33 cellular contexts compared by ENCODE assay signal in genomic region chr18:70643812-70644211, GRCh38.
DNase-seq lines count a peak whose midpoint lies in the region; ATAC-seq, FAIRE-seq and TF ChIP-seq lines count a peak whose summit lies in the region.
"Had no signal": no experiment of that assay in that cellular context is flagged by ENCODE, and none has a peak within 500 bp of the region (broad histone marks: within the 10 kb centered on the region; RNA-seq: fewer than 3 reads in every experiment).

No MANE protein-coding gene starts in this region.

- no peaks in the 10 kb centered on the region for H3K27me3 ChIP-seq in OCI-LY1 (ENCODE audit: insufficient read depth, low read length)
- no peaks in the 10 kb centered on the region for H3K27me3 ChIP-seq in esophagus squamous epithelium
- H3K27me3 ChIP-seq in MM.1S (replicated peaks; ENCODE audit: insufficient read depth, low read length), result no peaks in the 10 kb centered on the region
- H3K27me3 ChIP-seq: BE2C; BLaER1; BLaER1 treated with 17β-estradiol and CSF1 and Interleukin-3, amounts not matched to agents 10 nM and 100 nM had no signal

- H3K9me2 ChIP-seq in OCI-LY1 (ENCODE audit: low read depth, low read length) (no peaks in the 10 kb centered on the region), MM.1S (replicated peaks; ENCODE audit: insufficient read depth, low read length) (no peaks in the 10 kb centered on the region)

- no peaks in the 10 kb centered on the region for H4K20me1 ChIP-seq in OCI-LY1 (ENCODE audit: insufficient read depth, low read length)
- H4K20me1 ChIP-seq in MM.1S (ENCODE audit: insufficient read depth, low read length), result no peaks in the 10 kb centered on the region
- H4K20me1 ChIP-seq: BLaER1; BLaER1 treated with 17β-estradiol and CSF1 and Interleukin-3, amounts not matched to agents 10 nM and 100 nM had no signal

- POLR2A ChIA-PET in WTC11 (lab: Charles Lee), result no interaction called here
- POLR2A ChIA-PET in activated CD8-positive, alpha-beta T cell treated with anti-CD3 and anti-CD28 coated beads for 36 hours (lab: Charles Lee), result no interaction called here

- peaks cover 82% of the 10 kb centered on the region for H3K9me3 Mint-ChIP-seq in WTC11
- peaks cover 7% of the 10 kb centered on the region for H3K9me3 Mint-ChIP-seq in activated CD8-positive, alpha-beta T cell treated with anti-CD3 and anti-CD28 coated beads for 36 hours

- DNase-seq in WTC11 (ENCODE audit: low spot score) (no peak), frontal cortex (ENCODE audit: low spot score in 2 of 2) (no peak), medulla oblongata (ENCODE audit: extremely low spot score) (no peak), esophagus squamous epithelium (lab: John Stamatoyannopoulos, UW) (no peak), MM.1S (no peak)
- no peak for DNase-seq in activated CD8-positive, alpha-beta T cell treated with anti-CD3 and anti-CD28 coated beads for 36 hours
- DNase-seq: 8988T; ACHN; AML-193; BE2C; Caco-2; Calu3; CD4-positive, alpha-beta memory T cell; CD4-positive, alpha-beta T cell; CD4-positive, CD25-positive, alpha-beta regulatory T cell; CD8-positive, alpha-beta memory T cell; CD8-positive, alpha-beta T cell; DMS 273 treated with DMSO at 0.1 percent for 48 hours; DMS153; DMS53; DMS79; DMS79 treated with DMSO at 0.1 percent for 48 hours; DND-41; EL had no signal

- TF ChIP-seq POLR2A in esophagus squamous epithelium (IDR thresholded peaks at IDR 0.05), result no peak

- H3K9ac ChIP-seq in OCI-LY1 (ENCODE audit: low read length), result no peak overlapping the region; the same call in 1 of the 2 replicates
- H3K9ac ChIP-seq in MM.1S (ENCODE audit: low read length), result no peak overlapping the region
- H3K9ac ChIP-seq: BLaER1; BLaER1 treated with 17β-estradiol and CSF1 and Interleukin-3, amounts not matched to agents 10 nM and 100 nM had no signal

- CTCF ChIA-PET in WTC11 (lab: Charles Lee), result no interaction called here
- CTCF ChIA-PET in activated CD8-positive, alpha-beta T cell treated with anti-CD3 and anti-CD28 coated beads for 36 hours (lab: Charles Lee), result no interaction called here

- H3F3A ChIP-seq in OCI-LY1 (ENCODE audit: insufficient read depth, low read length) (0 out of 2 replicates have a peak, but pooled peaks cover 8% of the 10 kb centered on the region), MM.1S (ENCODE audit: insufficient read depth, low read length) (no peaks in the 10 kb centered on the region)

- no peaks in the 10 kb centered on the region for H3K79me2 ChIP-seq in OCI-LY1 (ENCODE audit: insufficient read depth, low read length)
- no peaks in the 10 kb centered on the region for H3K79me2 ChIP-seq in MM.1S (ENCODE audit: low read length)

- H2AFZ ChIP-seq in OCI-LY1 (ENCODE audit: low read length) (peak overlapping the region; percentile 80; the same call in 1 of the 2 replicates), MM.1S (ENCODE audit: low read length) (no peak overlapping the region)

- intact Hi-C loops in activated CD8-positive, alpha-beta T cell treated with anti-CD3 and anti-CD28 coated beads for 36 hours (cut with micrococcal nuclease), result no loop called here
- intact Hi-C loops in esophagus squamous epithelium (cut with DNase I), result no loop called here

- peak overlapping the region; percentile 92 for H3K27ac ChIP-seq in OCI-LY1 (ENCODE audit: low read depth, low read length, poor library complexity, severe bottlenecking)
- H3K27ac ChIP-seq in esophagus squamous epithelium, result no peak overlapping the region
- no peak overlapping the region for H3K27ac ChIP-seq in MM.1S (ENCODE audit: low read length)
- H3K27ac ChIP-seq: 22Rv1; A549; BLaER1; BLaER1 treated with 17β-estradiol and CSF1 and Interleukin-3, amounts not matched to agents 10 nM and 100 nM; C4-2B had no signal

- H3K27me3 Mint-ChIP-seq in WTC11 (ENCODE audit: low read depth), result peaks cover 4% of the 10 kb centered on the region
- H3K27me3 Mint-ChIP-seq in activated CD8-positive, alpha-beta T cell treated with anti-CD3 and anti-CD28 coated beads for 36 hours, result no peaks in the 10 kb centered on the region
- H3K27me3 Mint-ChIP-seq: B cell; CD4-positive, alpha-beta memory T cell; CD4-positive, alpha-beta T cell; CD4-positive, CD25-positive, alpha-beta regulatory T cell; CD8-positive, alpha-beta memory T cell had no signal

- H3K36me3 ChIP-seq in OCI-LY1 (ENCODE audit: insufficient read depth, low read length) (no peaks in the 10 kb centered on the region), esophagus squamous epithelium (no peaks in the 10 kb centered on the region), MM.1S (replicated peaks; ENCODE audit: insufficient read depth, low read length) (no peaks in the 10 kb centered on the region)
- H3K36me3 ChIP-seq: BE2C; BLaER1; BLaER1 treated with 17β-estradiol and CSF1 and Interleukin-3, amounts not matched to agents 10 nM and 100 nM had no signal

- 33 to 56% methylated on average over 1 of the region's 1 CpG for WGBS in esophagus squamous epithelium, 2 donors

- H3K4me3 Mint-ChIP-seq in WTC11, result no peak overlapping the region
- no peak overlapping the region for H3K4me3 Mint-ChIP-seq in activated CD8-positive, alpha-beta T cell treated with anti-CD3 and anti-CD28 coated beads for 36 hours
- H3K4me3 Mint-ChIP-seq: B cell; CD14-positive monocyte; CD4-positive, alpha-beta memory T cell; CD4-positive, alpha-beta T cell; CD4-positive, CD25-positive, alpha-beta regulatory T cell; CD8-positive, alpha-beta memory T cell; CD8-positive, alpha-beta T cell had no signal

- H3K4me1 ChIP-seq in OCI-LY1 (ENCODE audit: insufficient read depth, low read length, severe bottlenecking), result peaks cover 76% of the 10 kb centered on the region
- no peaks in the 10 kb centered on the region for H3K4me1 ChIP-seq in esophagus squamous epithelium
- H3K4me1 ChIP-seq in MM.1S (ENCODE audit: low read length), result no peaks in the 10 kb centered on the region
- H3K4me1 ChIP-seq: A549, BE2C, BLaER1, Caco-2 had no signal

- H3K4me3 ChIP-seq in OCI-LY1 (ENCODE audit: low read depth, low read length, poor library complexity, severe bottlenecking) (peak overlapping the region; percentile 17), esophagus squamous epithelium (no peak overlapping the region), MM.1S (ENCODE audit: low read length) (no peak overlapping the region)
- H3K4me3 ChIP-seq: A549; BLaER1; BLaER1 treated with 17β-estradiol and CSF1 and Interleukin-3, amounts not matched to agents 10 nM and 100 nM had no signal

- no peaks in the 10 kb centered on the region for H3K9me3 ChIP-seq in OCI-LY1 (ENCODE audit: low read length)
- no peaks in the 10 kb centered on the region for H3K9me3 ChIP-seq in esophagus squamous epithelium
- H3K9me3 ChIP-seq in MM.1S (replicated peaks; ENCODE audit: insufficient read depth, low read length), result no peaks in the 10 kb centered on the region
- H3K9me3 ChIP-seq: A549; BE2C; BLaER1; BLaER1 treated with 17β-estradiol and CSF1 and Interleukin-3, amounts not matched to agents 10 nM and 100 nM; Caco-2 had no signal

- H3K4me1 Mint-ChIP-seq in WTC11, result no peaks in the 10 kb centered on the region
- H3K4me1 Mint-ChIP-seq in activated CD8-positive, alpha-beta T cell treated with anti-CD3 and anti-CD28 coated beads for 36 hours (ENCODE audit: low read depth), result peaks cover 10% of the 10 kb centered on the region
- H3K4me1 Mint-ChIP-seq: B cell; CD14-positive monocyte; CD8-positive, alpha-beta memory T cell had no signal

- TF ChIP-seq CTCF in OCI-LY1 (IDR thresholded peaks at IDR 0.05; ENCODE audit: low read length) (no peak), WTC11 (IDR thresholded peaks at IDR 0.05) (no peak), esophagus squamous epithelium (IDR thresholded peaks at IDR 0.05) (no peak), MM.1S (IDR thresholded peaks at IDR 0.05; ENCODE audit: low read length) (no peak)
- no peak for TF ChIP-seq CTCF in activated CD8-positive, alpha-beta T cell treated with anti-CD3 and anti-CD28 coated beads for 36 hours (IDR thresholded peaks at IDR 0.05)

- H3K4me2 ChIP-seq in OCI-LY1 (ENCODE audit: low read length) (peak overlapping the region; percentile 42), MM.1S (ENCODE audit: low read depth, low read length) (no peak overlapping the region)
- H3K4me2 ChIP-seq: A549, BLaER1 had no signal

- H3K36me3 Mint-ChIP-seq in WTC11, result peaks cover 74% of the 10 kb centered on the region
- peaks cover 2% of the 10 kb centered on the region for H3K36me3 Mint-ChIP-seq in activated CD8-positive, alpha-beta T cell treated with anti-CD3 and anti-CD28 coated beads for 36 hours (ENCODE audit: low read depth)
- H3K36me3 Mint-ChIP-seq: CD14-positive monocyte; CD4-positive, alpha-beta memory T cell; CD8-positive, alpha-beta memory T cell had no signal

- no peak for ATAC-seq in WTC11
- no peak for ATAC-seq in activated CD8-positive, alpha-beta T cell treated with anti-CD3 and anti-CD28 coated beads for 36 hours
- ATAC-seq: A549; CD8-positive, alpha-beta T cell had no signal

- FAIRE-seq in A204.1 (lab: Jason Lieb, UNC), result peak; percentile 68
- peak; percentile 53 for FAIRE-seq in frontal cortex (lab: Jason Lieb, UNC)
- FAIRE-seq: A549 had no signal

- H3K27ac Mint-ChIP-seq in WTC11, result no peak overlapping the region
- no peak overlapping the region for H3K27ac Mint-ChIP-seq in activated CD8-positive, alpha-beta T cell treated with anti-CD3 and anti-CD28 coated beads for 36 hours
- H3K27ac Mint-ChIP-seq: B cell; CD14-positive monocyte; CD4-positive, alpha-beta memory T cell; CD4-positive, alpha-beta T cell; CD8-positive, alpha-beta memory T cell; CD8-positive, alpha-beta T cell had no signal

TF ChIP-seq in WTC11, 78 proteins besides CTCF, POLR2A, EP300 and RAD21:
- TF ChIP-seq TEAD4 (CRISPR knock-in tag; IDR thresholded peaks at IDR 0.05) (no peak), HMGA2 (CRISPR knock-in tag; IDR thresholded peaks at IDR 0.05) (peak; percentile 92; the same call in 1 of the 2 replicates), ETV6 (CRISPR knock-in tag; IDR thresholded peaks at IDR 0.05) (no peak)
TF ChIP-seq in WTC11: peak in this region for 1.
